Comparison of ENCODE assay signal across 9 cellular contexts in genomic region chr4:2813446-2814405, GRCh38. TPM values are rescaled to one million over a fixed set of nuclear protein-coding genes. Genes with fewer than 3 reads are reported as not detected.
DNase-seq lines count a peak whose midpoint lies in the region; ATAC-seq, FAIRE-seq and TF ChIP-seq lines count a peak whose summit lies in the region.
"Had no signal": no experiment of that assay in that cellular context is flagged by ENCODE, and none has a peak within 500 bp of the region (broad histone marks: within the 10 kb centered on the region; RNA-seq: fewer than 3 reads in every experiment).

No MANE protein-coding gene starts in this region.

- no peaks in the 10 kb centered on the region for H3K9me2 ChIP-seq in PC-9 (ENCODE audit: insufficient read depth)

- CTCF ChIA-PET in CD8-positive, alpha-beta T cell (lab: Charles Lee): interaction anchor here (1.3 kb wide), 1 partner anchor 36 kb away, joined by 4 read pairs; no protein-coding TSS in a partner anchor
- CTCF ChIA-PET in PC-9 (lab: Charles Lee): no interaction called here

- POLR2A ChIA-PET in CD8-positive, alpha-beta T cell (lab: Charles Lee): interaction anchor here (0.8 to 3.6 kb wide), 9 partner anchors 9 to 58 kb away, joined by 3 to 18 read pairs (median 6); partner anchors contain the start of gene TNIP2
- POLR2A ChIA-PET in PC-9 (lab: Charles Lee; ENCODE audit: unreplicated experiment): interaction anchor here (0.7 kb wide), 1 partner anchor 1147 kb away, joined by 6 read pairs; no protein-coding TSS in a partner anchor

- H3K79me2 ChIP-seq in KMS-11 (ENCODE audit: insufficient read depth, low read depth) (peaks cover 10% of the 10 kb centered on the region; the same call in 1 of the 2 replicates), osteoblast (ENCODE audit: insufficient read depth, low read length) (peaks cover 75% of the 10 kb centered on the region), PC-9 (ENCODE audit: low read depth) (no peaks in the 10 kb centered on the region)

- H3F3A ChIP-seq in PC-9 (ENCODE audit: insufficient read depth, low read depth): no peaks in the 10 kb centered on the region

- no peak for ATAC-seq in CD8-positive, alpha-beta T cell
- ATAC-seq: Panc1 had no signal

- no peak for FAIRE-seq in HTR-8/SVneo (lab: Jason Lieb, UNC)

- intact Hi-C loops in CD8-positive, alpha-beta T cell (cut with DNase I, micrococcal nuclease): loop anchor here (2.0 to 5.0 kb wide), 2 partner anchors 39 to 49 kb away; no protein-coding TSS in a partner anchor
- intact Hi-C loops in PC-9 (cut with micrococcal nuclease; ENCODE audit: unreplicated experiment): no loop called here
- intact Hi-C loops in adrenal gland (cut with DNase I): no loop called here

- peak overlapping the region; percentile 96 for H3K4me3 Mint-ChIP-seq in CD8-positive, alpha-beta T cell

- H4K20me1 ChIP-seq in KMS-11 (ENCODE audit: insufficient read depth): no peaks in the 10 kb centered on the region
- H4K20me1 ChIP-seq in osteoblast (ENCODE audit: insufficient read depth, low read length): peaks cover 10% of the 10 kb centered on the region
- H4K20me1 ChIP-seq in PC-9 (ENCODE audit: insufficient read depth): peaks cover 3% of the 10 kb centered on the region; the same call in 1 of the 2 replicates

- WGBS in adrenal gland, 4 donors: 84 to 89% (median 87%) methylated on average over 13 to 17 of the region's 17 CpGs

- H3K4me3 ChIP-seq in CD8-positive, alpha-beta T cell (ENCODE audit: low read depth, low read length): peak overlapping the region; percentile 85
- no peak overlapping the region for H3K4me3 ChIP-seq in KMS-11 (IDR thresholded peaks at IDR 0.05; ENCODE audit: insufficient read depth, low read depth, low read length)
- H3K4me3 ChIP-seq in coronary artery: peak overlapping the region; percentile 70
- H3K4me3 ChIP-seq in osteoblast (ENCODE audit: insufficient read depth, low read length): peak overlapping the region; percentile 53
- no peak overlapping the region for H3K4me3 ChIP-seq in PC-9
- H3K4me3 ChIP-seq in adrenal gland: peak overlapping the region in 1 of 4 donors; percentile 50

- peak overlapping the region; percentile 98 for H3K27ac Mint-ChIP-seq in CD8-positive, alpha-beta T cell

- H3K27me3 Mint-ChIP-seq in CD8-positive, alpha-beta T cell (ENCODE audit: low read depth): no peaks in the 10 kb centered on the region

- no peak for TF ChIP-seq CTCF in CD8-positive, alpha-beta T cell (IDR thresholded peaks at IDR 0.05)
- TF ChIP-seq CTCF in KMS-11 (conservative IDR thresholded peaks at IDR 0.05; ENCODE audit: low read depth, low read length) (no peak), coronary artery (IDR thresholded peaks at IDR 0.05) (no peak), osteoblast (IDR thresholded peaks at IDR 0.05; ENCODE audit: extremely low read depth, low read depth, low read length) (no peak), PC-9 (conservative IDR thresholded peaks at IDR 0.05) (no peak), adrenal gland (IDR thresholded peaks at IDR 0.05) (no peak)

- H3K4me2 ChIP-seq in KMS-11 (peak overlapping the region; percentile 63; the same call in 1 of the 2 replicates), osteoblast (ENCODE audit: insufficient read depth, low read length) (peak overlapping the region; percentile 70), PC-9 (no peak overlapping the region)

- H3K9me3 Mint-ChIP-seq in CD8-positive, alpha-beta T cell: no peaks in the 10 kb centered on the region

- no peaks in the 10 kb centered on the region for H3K27me3 ChIP-seq in CD8-positive, alpha-beta T cell (ENCODE audit: insufficient read depth, low read length)
- H3K27me3 ChIP-seq in KMS-11 (ENCODE audit: insufficient read depth, low read depth) (no peaks in the 10 kb centered on the region), osteoblast (ENCODE audit: insufficient read depth, low read length) (no peaks in the 10 kb centered on the region), PC-9 (ENCODE audit: insufficient read depth, low read depth) (no peaks in the 10 kb centered on the region), adrenal gland (no peaks in the 10 kb centered on the region)

- H3K36me3 ChIP-seq in CD8-positive, alpha-beta T cell (ENCODE audit: insufficient read depth, low read length): no peaks in the 10 kb centered on the region
- H3K36me3 ChIP-seq in KMS-11 (ENCODE audit: insufficient read depth) (no peaks in the 10 kb centered on the region), osteoblast (ENCODE audit: insufficient read depth, low read length) (peaks cover 5% of the 10 kb centered on the region), PC-9 (ENCODE audit: low read depth) (no peaks in the 10 kb centered on the region), adrenal gland (replicated peaks in 1 of 2) (no peaks in the 10 kb centered on the region)

- peaks cover 14% of the 10 kb centered on the region for H3K36me3 Mint-ChIP-seq in CD8-positive, alpha-beta T cell

- no TSS peak for BruUV-seq in PC-9 (replicated peaks; lab: Mats Ljungman, UMichigan)

- TF ChIP-seq POLR2A in adrenal gland (IDR thresholded peaks at IDR 0.05): no peak

- H2AFZ ChIP-seq in KMS-11 (ENCODE audit: low read depth): no peak overlapping the region
- no peak overlapping the region for H2AFZ ChIP-seq in osteoblast (ENCODE audit: low read length)
- no peak overlapping the region for H2AFZ ChIP-seq in PC-9

- peaks cover 55% of the 10 kb centered on the region for H3K4me1 ChIP-seq in CD8-positive, alpha-beta T cell (ENCODE audit: insufficient read depth, low read length)
- peaks cover 8% of the 10 kb centered on the region for H3K4me1 ChIP-seq in KMS-11 (ENCODE audit: low read depth, poor library complexity, severe bottlenecking)
- peaks cover 15% of the 10 kb centered on the region for H3K4me1 ChIP-seq in osteoblast (ENCODE audit: insufficient read depth, low read length)
- 0 out of 2 replicates have a peak, but pooled peaks cover 7% of the 10 kb centered on the region for H3K4me1 ChIP-seq in PC-9 (replicated peaks; ENCODE audit: insufficient read depth)
- H3K4me1 ChIP-seq in adrenal gland (replicated peaks in 1 of 2): peaks cover 16 to 44% of the 10 kb centered on the region in 2 donors

- H3K27ac ChIP-seq in CD8-positive, alpha-beta T cell (ENCODE audit: low read depth, low read length): peak overlapping the region; percentile 72
- H3K27ac ChIP-seq in KMS-11: no peak overlapping the region
- H3K27ac ChIP-seq in coronary artery: peak overlapping the region in 1 of 2 donors; percentile 84
- peak overlapping the region; percentile 24 for H3K27ac ChIP-seq in osteoblast (ENCODE audit: low read depth, low read length)
- H3K27ac ChIP-seq in PC-9: no peak overlapping the region
- H3K27ac ChIP-seq in adrenal gland: peak overlapping the region in 2 of 5 donors; percentile 74 to 89

- H3K4me1 Mint-ChIP-seq in CD8-positive, alpha-beta T cell (ENCODE audit: low read depth): peaks cover 58% of the 10 kb centered on the region

- peak in 1 of 7 experiments; percentile 28 for DNase-seq in CD8-positive, alpha-beta T cell
- DNase-seq in coronary artery (ENCODE audit: low spot score) (no peak), osteoblast (ENCODE audit: insufficient read length, low spot score, missing footprints) (no peak), PC-9 (no peak), adrenal gland (no peak), GM19240 (ENCODE audit: insufficient read length, low spot score) (no peak), HTR-8/SVneo (ENCODE audit: insufficient read length, low spot score) (no peak)

- no peaks in the 10 kb centered on the region for H3K9me3 ChIP-seq in CD8-positive, alpha-beta T cell (ENCODE audit: low read length)
- H3K9me3 ChIP-seq in osteoblast (ENCODE audit: low read depth, low read length) (peaks cover 3% of the 10 kb centered on the region), PC-9 (ENCODE audit: insufficient read depth, low read depth) (no peaks in the 10 kb centered on the region), adrenal gland (replicated peaks in 1 of 3) (peaks cover 0 to 6% (median 0%) of the 10 kb centered on the region in 3 donors)

- no peak overlapping the region for H3K9ac ChIP-seq in KMS-11

RNA-seq across cellular contexts. Expression of gene SH3BP2, which starts 20.8 kb away (rescaled TPM):
- total RNA-seq in CD8-positive, alpha-beta T cell: 10 to 100 TPM; 22.4 to 24.8 TPM
- total RNA-seq in osteoblast (26.4 and 28.0 TPM in 2 replicates), PC-9 (2021) (40.4 and 54.0 TPM in 2 replicates), adrenal gland (10 to 100 TPM; 10.8 to 81.2 (median 40.3) TPM)
- polyA plus RNA-seq in adrenal gland: 100 to 1,000 TPM in 1 of 3 donors, 10 to 100 TPM in 1, 1 to 10 TPM in 1; 7.7 to 160 (median 35.2) TPM

RNA-seq across cellular contexts. Expression of gene ADD1, which starts 29.9 kb away (rescaled TPM):
- 100 to 1,000 TPM; 129 TPM for total RNA-seq in CD8-positive, alpha-beta T cell
- total RNA-seq in osteoblast (200 and 204 TPM in 2 replicates), PC-9 (2021) (178 and 181 TPM in 2 replicates), adrenal gland (100 to 1,000 TPM; 176 to 290 (median 241) TPM)
- polyA plus RNA-seq in adrenal gland: 100 to 1,000 TPM; 134 to 468 (median 338) TPM

RNA-seq across cellular contexts. Expression of gene TNIP2, which starts 57.6 kb away (rescaled TPM):
- 10 to 100 TPM; 50.9 to 56.5 TPM for total RNA-seq in CD8-positive, alpha-beta T cell
- 37.7 and 44.9 TPM in 2 replicates for total RNA-seq in osteoblast
- 37.1 and 44.8 TPM in 2 replicates for total RNA-seq in PC-9 (2021)
- 10 to 100 TPM; 19.2 to 57.7 (median 35.7) TPM for total RNA-seq in adrenal gland
- polyA plus RNA-seq in adrenal gland: 10 to 100 TPM in 2 of 3 donors, 1 to 10 TPM in 1; 7.8 to 41.8 (median 38.3) TPM

Comparison
In these comparisons a context has a peak if more than half of its experiments do, and no peak if none do; other contexts are left out.
1. H3K27ac ChIP-seq: peak in CD8-positive, alpha-beta T cell (single experiment) and osteoblast (single experiment); none in KMS-11 (single experiment) and PC-9 (single experiment).
2. H3K4me3 ChIP-seq: peak in CD8-positive, alpha-beta T cell (single experiment), coronary artery (single experiment) and osteoblast (single experiment); none in KMS-11 (single experiment) and PC-9 (single experiment).
3. intact Hi-C loops: an anchor here in CD8-positive, alpha-beta T cell (2.0 to 5.0 kb wide); none called in PC-9 and adrenal gland.